9 cellular contexts compared by ENCODE assay signal in the genomic region with DNA sequence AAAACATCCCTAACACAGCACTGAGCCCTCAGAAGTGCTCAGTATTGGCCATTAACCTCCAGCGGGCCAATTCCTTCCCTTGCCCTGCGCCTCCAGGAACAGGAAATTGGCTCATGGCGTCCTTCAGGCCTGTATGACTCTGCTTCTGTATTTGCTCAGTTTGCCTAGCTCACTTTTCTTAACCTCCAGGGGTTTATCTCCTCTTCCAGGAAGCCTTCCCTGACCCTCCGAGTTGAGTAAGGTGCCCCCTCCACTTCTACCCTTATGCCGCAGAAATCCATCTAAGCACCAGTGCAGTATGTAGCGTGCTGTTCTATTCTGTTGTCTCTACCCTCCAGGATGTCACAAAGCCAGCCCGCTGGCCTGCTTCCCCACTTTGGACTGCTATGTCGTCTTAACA. TPM values are rescaled to one million over a fixed set of nuclear protein-coding genes. Genes with fewer than 3 reads are reported as not detected.
DNase-seq lines count a peak whose midpoint lies in the region; ATAC-seq, FAIRE-seq and TF ChIP-seq lines count a peak whose summit lies in the region.
"Had no signal": no experiment of that assay in that cellular context is flagged by ENCODE, and none has a peak within 500 bp of the region (broad histone marks: within the 10 kb centered on the region; RNA-seq: fewer than 3 reads in every experiment).

No MANE protein-coding gene starts in this region.

- in situ Hi-C loops in GM23248 (cut with MboI) = no loop called here

- H3K9me3 ChIP-seq in A549 = no peaks in the 10 kb centered on the region
- no peaks in the 10 kb centered on the region for H3K9me3 ChIP-seq in GM23248 (ENCODE audit: low read depth)

- FAIRE-seq in A549 (lab: Jason Lieb, UNC) = no peak

- TF ChIP-seq CTCF in A549 (IDR thresholded peaks at IDR 0.05) (no peak), mesothelial cell of epicardium (IDR thresholded peaks at IDR 0.05; ENCODE audit: unreplicated experiment) (no peak)

- H3K4me1 Mint-ChIP-seq in activated T-helper 1 cell treated with anti-CD3 and anti-CD28 coated beads, Interleukin-12 subunit alpha, Interleukin-12 subunit beta, Interleukin-2, Interleukin-4 antibody, amounts not matched to agents 30 ng/mL and 10 ng/mL and 1 ng/mL, durations not matched to agents 14 hours and 24 hours and 36 hours (ENCODE audit: low read depth) = peaks cover 41% of the 10 kb centered on the region
- peaks cover 22% of the 10 kb centered on the region for H3K4me1 Mint-ChIP-seq in mesothelial cell of epicardium

- no peak for TF ChIP-seq POLR2A in A549 (IDR thresholded peaks at IDR 0.05; ENCODE audit: low read length)

- H2AFZ ChIP-seq in GM23248 = no peak overlapping the region

- H3F3A ChIP-seq in GM23248 (ENCODE audit: insufficient read depth) = peaks cover 21% of the 10 kb centered on the region; the same call in 1 of the 2 replicates

- H3K27ac ChIP-seq in A549 (peak overlapping the region; percentile 93 to 95; a peak in 5 of 6 replicates), GM23248 (no peak overlapping the region)

- peak in 1 of 2 experiments; percentile 6; a peak in 2 of 6 replicates for ATAC-seq in A549
- no peak for ATAC-seq in HG03378 (IDR thresholded peaks at IDR 0.05; ENCODE audit: unreplicated experiment)

- H3K9me3 Mint-ChIP-seq in activated T-helper 1 cell treated with anti-CD3 and anti-CD28 coated beads, Interleukin-12 subunit alpha, Interleukin-12 subunit beta, Interleukin-2, Interleukin-4 antibody, amounts not matched to agents 30 ng/mL and 10 ng/mL and 1 ng/mL, durations not matched to agents 14 hours and 24 hours and 36 hours = no peaks in the 10 kb centered on the region
- no peaks in the 10 kb centered on the region for H3K9me3 Mint-ChIP-seq in mesothelial cell of epicardium

- no peak for TF ChIP-seq EP300 in A549 (IDR thresholded peaks at IDR 0.05)

- H3K4me2 ChIP-seq in A549 (peak overlapping the region; percentile 83), GM23248 (ENCODE audit: unreplicated experiment) (peak overlapping the region; percentile 78)

- H3K9me2 ChIP-seq in GM23248 (ENCODE audit: insufficient read depth) = no peaks in the 10 kb centered on the region

- no peaks in the 10 kb centered on the region for H3K27me3 ChIP-seq in GM23248 (replicated peaks; ENCODE audit: insufficient read depth)

- POLR2A ChIA-PET in A549 (lab: Yijun Ruan, JAX) = no interaction called here

- peak overlapping the region; percentile 91 for H3K4me3 Mint-ChIP-seq in activated T-helper 1 cell treated with anti-CD3 and anti-CD28 coated beads, Interleukin-12 subunit alpha, Interleukin-12 subunit beta, Interleukin-2, Interleukin-4 antibody, amounts not matched to agents 30 ng/mL and 10 ng/mL and 1 ng/mL, durations not matched to agents 14 hours and 24 hours and 36 hours
- H3K4me3 Mint-ChIP-seq in mesothelial cell of epicardium = peak overlapping the region; percentile 88

- H3K27ac Mint-ChIP-seq in activated T-helper 1 cell treated with anti-CD3 and anti-CD28 coated beads, Interleukin-12 subunit alpha, Interleukin-12 subunit beta, Interleukin-2, Interleukin-4 antibody, amounts not matched to agents 30 ng/mL and 10 ng/mL and 1 ng/mL, durations not matched to agents 14 hours and 24 hours and 36 hours = peak overlapping the region; percentile 94
- H3K27ac Mint-ChIP-seq in mesothelial cell of epicardium = no peak overlapping the region

- DNase-seq in A549 (ENCODE audit: low read depth in 1 of 2, low spot score in 1 of 2) (no peak), GM23248 (peak; percentile 7), mesothelial cell of epicardium (ENCODE audit: low spot score in 2 of 2, unreplicated experiment in 2 of 2) (no peak), AG20443 (ENCODE audit: low spot score) (no peak), NK-92 (lab: John Stamatoyannopoulos, UW; ENCODE audit: unreplicated experiment) (no peak)
- DNase-seq in activated T-helper 1 cell treated with anti-CD3 and anti-CD28 coated beads, Interleukin-12 subunit alpha, Interleukin-12 subunit beta, Interleukin-2, Interleukin-4 antibody, amounts not matched to agents 30 ng/mL and 10 ng/mL and 1 ng/mL, durations not matched to agents 14 hours and 24 hours and 36 hours (ENCODE audit: low spot score) = no peak
- DNase-seq in activated CD4-positive, CD25-positive, alpha-beta regulatory T cell treated with anti-CD3 and anti-CD28 coated beads, Interleukin-2, amount 50 U/mL, for 72 hours = no peak
- DNase-seq: mesendoderm had no signal

- H3K79me2 ChIP-seq in GM23248 (ENCODE audit: insufficient read depth) = peaks cover 5% of the 10 kb centered on the region; the same call in 1 of the 2 replicates

- no peaks in the 10 kb centered on the region for H3K27me3 Mint-ChIP-seq in activated T-helper 1 cell treated with anti-CD3 and anti-CD28 coated beads, Interleukin-12 subunit alpha, Interleukin-12 subunit beta, Interleukin-2, Interleukin-4 antibody, amounts not matched to agents 30 ng/mL and 10 ng/mL and 1 ng/mL, durations not matched to agents 14 hours and 24 hours and 36 hours (ENCODE audit: insufficient read depth)
- H3K27me3 Mint-ChIP-seq in mesothelial cell of epicardium (ENCODE audit: low read depth) = no peaks in the 10 kb centered on the region

- WGBS in A549 (ENCODE audit: missing lambda C conversion rate) = 82% methylated on average over 8 of the region's 8 CpGs
- WGBS in GM23248 (ENCODE audit: low coverage in 1 of 2, low lambda C conversion rate in 2 of 2, missing lambda C conversion rate in 2 of 2), 2 experiments = 68% methylated on average over 8 of the region's 8 CpGs

- CTCF ChIA-PET in A549 (lab: Yijun Ruan, JAX) = interaction anchor here (1.7 kb wide), 1 partner anchor 18 kb away, joined by 3 read pairs; no protein-coding TSS in a partner anchor

- peaks cover 14% of the 10 kb centered on the region for H3K4me1 ChIP-seq in A549
- H3K4me1 ChIP-seq in GM23248 (ENCODE audit: insufficient read depth) = peaks cover 7% of the 10 kb centered on the region

- TF ChIP-seq RAD21 in A549 (conservative IDR thresholded peaks at IDR 0.05 in 1 of 2, IDR thresholded peaks at IDR 0.05 in 1 of 2) = no peak

- intact Hi-C loops in activated T-helper 1 cell treated with anti-CD3 and anti-CD28 coated beads, Interleukin-12 subunit alpha, Interleukin-12 subunit beta, Interleukin-2, Interleukin-4 antibody, amounts not matched to agents 30 ng/mL and 10 ng/mL and 1 ng/mL, durations not matched to agents 14 hours and 24 hours and 36 hours (cut with micrococcal nuclease) = no loop called here

- no peak overlapping the region for H3K9ac ChIP-seq in GM23248

- H3K36me3 ChIP-seq in GM23248 (ENCODE audit: low read depth) = peaks cover 37% of the 10 kb centered on the region

- peaks cover 36% of the 10 kb centered on the region for H3K36me3 Mint-ChIP-seq in activated T-helper 1 cell treated with anti-CD3 and anti-CD28 coated beads, Interleukin-12 subunit alpha, Interleukin-12 subunit beta, Interleukin-2, Interleukin-4 antibody, amounts not matched to agents 30 ng/mL and 10 ng/mL and 1 ng/mL, durations not matched to agents 14 hours and 24 hours and 36 hours (ENCODE audit: low read depth)
- peaks cover 20% of the 10 kb centered on the region for H3K36me3 Mint-ChIP-seq in mesothelial cell of epicardium

- H3K4me3 ChIP-seq in A549 (no peak overlapping the region), GM23248 (peak overlapping the region; percentile 82; the same call in 1 of the 2 replicates)

- H4K20me1 ChIP-seq in GM23248 (ENCODE audit: insufficient read depth) = no peaks in the 10 kb centered on the region

TF ChIP-seq in A549, 52 proteins besides CTCF, POLR2A, EP300 and RAD21:
- TF ChIP-seq ZFP36 (IDR thresholded peaks at IDR 0.05; ENCODE audit: borderline replicate concordance, partially characterized antibody) (peak; percentile 49), HOXB5 (CRISPR knock-in tag; IDR thresholded peaks at IDR 0.05) (no peak)
TF ChIP-seq in A549: peak in this region for 1.

RNA-seq across cellular contexts. Expression of gene SFXN4, which starts 1.1 kb away (rescaled TPM):
- polyA plus RNA-seq in A549 (2011; rRNA removed) (59.4 and 66.0 TPM in 2 replicates), A549 (2017; fragmentation: RNase III; extraction: RNeasy Plus Mini Kit Qiagen cat#74134 plus additional on column Dnase treatment) (39.3 to 44.2 TPM (median 42.7 TPM) in 3 replicates), GM23248 (2016; fragmentation: Nextera tagmentation; extraction: Ambion mirVana) (17.4 and 17.6 TPM in 2 replicates)
- polyA plus RNA-seq in A549 (2012; cell fraction: cytosol; rRNA removed) = 38.8 and 43.5 TPM in 2 replicates
- 21.4 and 32.5 TPM in 2 replicates for polyA plus RNA-seq in A549 (2012; cell fraction: nucleus; rRNA removed)
- 22.5 and 30.3 TPM in 2 replicates for polyA minus RNA-seq in A549 (2011; rRNA and poly(A)+ RNA removed)
- 10.7 and 13.1 TPM in 2 replicates for total RNA-seq in GM23248 (2014; rRNA removed; shearing (Covaris generic))
- total RNA-seq in activated T-helper 1 cell treated with anti-CD3 and anti-CD28 coated beads, Interleukin-12 subunit alpha, Interleukin-12 subunit beta, Interleukin-2, Interleukin-4 antibody, amounts not matched to agents 30 ng/mL and 10 ng/mL and 1 ng/mL, durations not matched to agents 14 hours and 24 hours and 36 hours = 58.2 and 58.7 TPM in 2 replicates
- total RNA-seq in mesothelial cell of epicardium = 33.3 to 37.2 TPM (median 36.6 TPM) in 3 replicates

RNA-seq across cellular contexts. Expression of gene PRDX3, which starts 12.0 kb away (rescaled TPM):
- polyA plus RNA-seq in A549 (2011; rRNA removed) = 673 and 678 TPM in 2 replicates
- polyA plus RNA-seq in A549 (2012; cell fraction: cytosol; rRNA removed) = 330 and 382 TPM in 2 replicates
- polyA plus RNA-seq in A549 (2012; cell fraction: nucleus; rRNA removed) = 111 and 130 TPM in 2 replicates
- polyA plus RNA-seq in A549 (2017; fragmentation: RNase III; extraction: RNeasy Plus Mini Kit Qiagen cat#74134 plus additional on column Dnase treatment) = 432 to 442 TPM (median 432 TPM) in 3 replicates
- 175 and 275 TPM in 2 replicates for polyA minus RNA-seq in A549 (2011; rRNA and poly(A)+ RNA removed)
- total RNA-seq in GM23248 (2014; rRNA removed; shearing (Covaris generic)) = 246 TPM in 2 replicates
- polyA plus RNA-seq in GM23248 (2016; fragmentation: Nextera tagmentation; extraction: Ambion mirVana) = 302 and 306 TPM in 2 replicates
- total RNA-seq in activated T-helper 1 cell treated with anti-CD3 and anti-CD28 coated beads, Interleukin-12 subunit alpha, Interleukin-12 subunit beta, Interleukin-2, Interleukin-4 antibody, amounts not matched to agents 30 ng/mL and 10 ng/mL and 1 ng/mL, durations not matched to agents 14 hours and 24 hours and 36 hours = 158 and 163 TPM in 2 replicates
- total RNA-seq in mesothelial cell of epicardium = 85.7 to 91.5 TPM (median 86.5 TPM) in 3 replicates

RNA-seq across cellular contexts. Expression of gene GRK5, which starts 40.8 kb away (rescaled TPM):
- 5.0 and 5.4 TPM in 2 replicates for polyA plus RNA-seq in A549 (2011; rRNA removed)
- 5.7 and 6.3 TPM in 2 replicates for polyA plus RNA-seq in A549 (2012; cell fraction: cytosol; rRNA removed)
- 4.3 and 6.0 TPM in 2 replicates for polyA plus RNA-seq in A549 (2012; cell fraction: nucleus; rRNA removed)
- polyA plus RNA-seq in A549 (2017; fragmentation: RNase III; extraction: RNeasy Plus Mini Kit Qiagen cat#74134 plus additional on column Dnase treatment) = 7.7 to 7.9 TPM (median 7.8 TPM) in 3 replicates
- 3.8 and 5.5 TPM in 2 replicates for polyA minus RNA-seq in A549 (2011; rRNA and poly(A)+ RNA removed)
- total RNA-seq in GM23248 (2014; rRNA removed; shearing (Covaris generic)) = 13.7 and 16.4 TPM in 2 replicates
- 4.3 and 5.2 TPM in 2 replicates for polyA plus RNA-seq in GM23248 (2016; fragmentation: Nextera tagmentation; extraction: Ambion mirVana)
- total RNA-seq in activated T-helper 1 cell treated with anti-CD3 and anti-CD28 coated beads, Interleukin-12 subunit alpha, Interleukin-12 subunit beta, Interleukin-2, Interleukin-4 antibody, amounts not matched to agents 30 ng/mL and 10 ng/mL and 1 ng/mL, durations not matched to agents 14 hours and 24 hours and 36 hours = 25.3 and 25.8 TPM in 2 replicates
- 13.6 to 14.5 TPM (median 14.0 TPM) in 3 replicates for total RNA-seq in mesothelial cell of epicardium
